8 cellular contexts compared by ENCODE assay signal in the genomic region with DNA sequence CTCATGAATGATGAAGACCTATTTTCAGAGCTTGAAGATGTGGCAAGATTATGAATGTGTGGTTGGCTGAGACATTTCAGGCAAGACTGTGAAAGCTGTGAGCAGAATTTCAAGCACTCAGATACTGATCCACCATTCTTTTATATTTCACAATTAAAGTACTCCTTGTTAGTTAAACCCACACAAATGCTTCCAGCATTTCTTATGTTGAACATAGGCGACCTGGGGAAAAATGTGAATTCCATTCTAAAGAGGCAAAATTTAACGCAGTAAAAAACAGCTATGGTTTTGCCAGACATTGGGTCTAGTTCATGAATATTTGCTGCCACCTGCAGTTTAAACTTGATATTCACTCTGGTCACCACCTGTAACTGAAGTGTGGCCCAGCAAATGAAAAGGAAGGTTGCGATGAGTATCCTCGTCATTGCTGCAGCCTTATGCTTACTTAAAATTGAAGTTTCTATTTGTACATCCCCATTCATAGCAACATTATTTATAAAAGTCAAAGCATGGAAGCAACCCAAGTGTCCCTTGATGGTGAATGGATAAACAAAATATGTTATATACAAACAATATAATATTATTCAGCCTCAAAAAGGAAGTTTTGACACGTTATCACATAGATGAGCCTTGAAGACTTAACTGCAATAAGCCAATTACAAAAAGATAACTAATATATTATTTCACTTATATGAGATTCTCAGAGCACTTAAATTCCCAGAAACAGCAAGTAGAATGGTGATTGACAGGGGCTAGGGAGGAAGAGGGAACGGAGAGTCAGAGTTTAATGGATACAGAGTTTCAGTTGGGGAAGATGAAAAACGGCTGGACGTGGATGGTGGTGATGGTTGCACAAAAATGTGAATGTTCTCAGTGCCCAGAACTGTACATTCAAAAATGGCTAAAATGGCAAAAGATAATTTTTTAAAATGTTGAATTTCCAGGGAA. TPM values are rescaled to one million over a fixed set of nuclear protein-coding genes. Genes with fewer than 3 reads are reported as not detected.
A peak's percentile ranks its signal among the peaks of the same experiment; 100 is the strongest.
DNase-seq lines count a peak whose midpoint lies in the region; ATAC-seq, FAIRE-seq and TF ChIP-seq lines count a peak whose summit lies in the region.

No MANE protein-coding gene starts in this region.

- H3K4me2 ChIP-seq in HepG2 (ENCODE audit: low read depth, low read length) = peak overlapping the region; percentile 62

- DNase-seq in GM04503 (ENCODE audit: low read depth) = peak; percentile 28
- DNase-seq in MV-4-11 (lab: John Stamatoyannopoulos, UW) = peak; percentile 43
- peak; percentile 28 for DNase-seq in T follicular helper cell (ENCODE audit: low read depth)
- peak; percentile 48 for DNase-seq in colonic mucosa
- peak; percentile 69 for DNase-seq in HepG2 (ENCODE audit: low spot score)
- DNase-seq in suprapubic skin (ENCODE audit: low spot score in 2 of 2) = no peak

- H3K27me3 ChIP-seq in colonic mucosa = no peaks in the 10 kb centered on the region
- H3K27me3 ChIP-seq in HepG2 (ENCODE audit: control insufficient read depth in 1 of 2, insufficient read depth in 2 of 2, low read length in 2 of 2) = no peaks in the 10 kb centered on the region
- H3K27me3 ChIP-seq in suprapubic skin = no peaks in the 10 kb centered on the region

- no peaks in the 10 kb centered on the region for H3K36me3 ChIP-seq in HEK293 (ENCODE audit: control insufficient read depth in 2 of 2, insufficient read depth in 1 of 2, low read length in 2 of 2)
- no peaks in the 10 kb centered on the region for H3K36me3 ChIP-seq in colonic mucosa
- H3K36me3 ChIP-seq in HepG2 (replicated peaks in 1 of 2; ENCODE audit: control insufficient read depth in 1 of 2, insufficient read depth in 2 of 2, low read length in 2 of 2) = no peaks in the 10 kb centered on the region
- H3K36me3 ChIP-seq in suprapubic skin = no peaks in the 10 kb centered on the region

- CTCF ChIA-PET in HEK293 (lab: Yijun Ruan, JAX) = interaction anchor here (0.5 to 4.7 kb wide), 62 partner anchors 9 to 1762 kb away, joined by 3 to 100 read pairs (median 4); a partner anchor contains a TSS
- CTCF ChIA-PET in HepG2 (lab: Yijun Ruan, JAX; ENCODE audit: low intra/inter-chr PET ratio, low total read pairs) = interaction anchor here (1.0 to 2.3 kb wide), 4 partner anchors 143 to 310 kb away, joined by 3 to 21 read pairs (median 10); no protein-coding TSS in a partner anchor

- no peaks in the 10 kb centered on the region for H3K9me3 ChIP-seq in HEK293 (ENCODE audit: control insufficient read depth, insufficient read depth, low read depth, low read length)
- no peaks in the 10 kb centered on the region for H3K9me3 ChIP-seq in colonic mucosa
- peaks cover 5% of the 10 kb centered on the region; the same call in 1 of the 2 replicates for H3K9me3 ChIP-seq in HepG2 (ENCODE audit: low read length)
- no peaks in the 10 kb centered on the region for H3K9me3 ChIP-seq in suprapubic skin

- WGBS in HepG2 (ENCODE audit: low lambda C conversion rate) = 15% methylated on average over 8 of the region's 8 CpGs
- 43% methylated on average over 8 of the region's 8 CpGs for WGBS in suprapubic skin

- H3K4me3 ChIP-seq in HEK293 (ENCODE audit: low read depth, low read length) (no peak overlapping the region), colonic mucosa (no peak overlapping the region), HepG2 (replicated peaks in 1 of 3; ENCODE audit: insufficient read depth in 1 of 3, low read depth in 2 of 3, low read length in 3 of 3) (peak overlapping the region in 2 of 3 experiments; percentile 12 to 41; a peak in 1 of 6 replicates), suprapubic skin (no peak overlapping the region)

- in situ Hi-C loops in HepG2 (cut with HindIII; ENCODE audit: extremely low pct_ligation_motif_present, low pct_unique_long_range_greater_than_20kb) = loop anchor here (5.0 kb wide), 1 partner anchor 139 kb away; no protein-coding TSS in a partner anchor

- H3K4me1 ChIP-seq in HEK293 (ENCODE audit: control insufficient read depth, insufficient read depth, low read length) (no peaks in the 10 kb centered on the region), colonic mucosa (no peaks in the 10 kb centered on the region), HepG2 (ENCODE audit: insufficient read depth, low read length) (peaks cover 17% of the 10 kb centered on the region), suprapubic skin (no peaks in the 10 kb centered on the region)

- peak overlapping the region; percentile 59 for H2AFZ ChIP-seq in HepG2 (ENCODE audit: low read length)

- H4K20me1 ChIP-seq in HepG2 (ENCODE audit: insufficient read depth, low read length) = no peaks in the 10 kb centered on the region

- peak; percentile 91 for FAIRE-seq in HepG2 (lab: Jason Lieb, UNC)

- TF ChIP-seq RAD21 in HepG2 (CRISPR knock-in tag; IDR thresholded peaks at IDR 0.05) = peak; percentile 86

- TF ChIP-seq EP300 in HepG2 (IDR thresholded peaks at IDR 0.05; ENCODE audit: low read depth in 2 of 2, low read length in 2 of 2) = no peak
- no peak for TF ChIP-seq EP300 in HepG2 (CRISPR knock-in tag; IDR thresholded peaks at IDR 0.05; ENCODE audit: borderline replicate concordance)
- no peak for TF ChIP-seq EP300 in suprapubic skin (IDR thresholded peaks at IDR 0.05)

- H3K79me2 ChIP-seq in HepG2 (ENCODE audit: insufficient read depth, low read length) = no peaks in the 10 kb centered on the region

- H3K27ac ChIP-seq in 22Rv1 (no peak overlapping the region), HEK293 (ENCODE audit: extremely low read depth, low read depth, low read length) (no peak overlapping the region), colonic mucosa (no peak overlapping the region), HepG2 (ENCODE audit: extremely low read length, insufficient read depth, low read length) (no peak overlapping the region), suprapubic skin (no peak overlapping the region)

- POLR2A ChIA-PET in HEK293 (lab: Yijun Ruan, JAX) (interaction anchor here (0.8 to 0.9 kb wide), 2 partner anchors 32 to 143 kb away, joined by 3 read pairs; no protein-coding TSS in a partner anchor), HepG2 (lab: Yijun Ruan, JAX) (interaction anchor here (1.8 kb wide), 1 partner anchor 216 kb away, joined by 4 read pairs; no protein-coding TSS in a partner anchor)

- BruUV-seq in HepG2 (replicated peaks; lab: Mats Ljungman, UMichigan) = no TSS peak

- ATAC-seq in HepG2 = peak; percentile 93

- H3K9ac ChIP-seq in colonic mucosa (ENCODE audit: low read depth in 2 of 2, low read length in 2 of 2) (no peak overlapping the region), HepG2 (ENCODE audit: insufficient read depth, low read depth, low read length) (peak overlapping the region; percentile 7; the same call in 1 of the 2 replicates)

- TF ChIP-seq CTCF in 22Rv1 (IDR thresholded peaks at IDR 0.05) (peak; percentile 75), HEK293 (tag by site-specific recombination; IDR thresholded peaks at IDR 0.05) (peak; percentile 58), colonic mucosa (IDR thresholded peaks at IDR 0.05) (peak; percentile 49), HepG2 (CRISPR knock-in tag; IDR thresholded peaks at IDR 0.05) (peak; percentile 88), suprapubic skin (IDR thresholded peaks at IDR 0.05) (peak; percentile 36 to 56)

- intact Hi-C loops in colonic mucosa (cut with DNase I) (loop anchor here (2.0 kb wide), 1 partner anchor 142 kb away; no protein-coding TSS in a partner anchor), HepG2 (cut with micrococcal nuclease; ENCODE audit: unreplicated experiment) (loop anchor here (1.0 to 10.0 kb wide), 6 partner anchors 143 to 546 kb away; a partner anchor contains a TSS)

- no peak for TF ChIP-seq POLR2A in HepG2 (IDR thresholded peaks at IDR 0.05; ENCODE audit: insufficient read depth in 1 of 2, low read depth in 2 of 2, low read length in 2 of 2)
- no peak for TF ChIP-seq POLR2A in suprapubic skin (IDR thresholded peaks at IDR 0.05)

TF ChIP-seq in HEK293, 187 proteins besides CTCF, POLR2A, EP300 and RAD21 (continues in another document):
- TF ChIP-seq SCRT1 (tag by site-specific recombination; IDR thresholded peaks at IDR 0.05; ENCODE audit: borderline replicate concordance) (peak; percentile 87), ZNF391 (tag by site-specific recombination; IDR thresholded peaks at IDR 0.05; ENCODE audit: borderline replicate concordance, low read depth) (no peak), ZBTB17 (tag by site-specific recombination; IDR thresholded peaks at IDR 0.05) (peak; percentile 58), ZNF654 (tag by site-specific recombination; IDR thresholded peaks at IDR 0.05; ENCODE audit: low read depth) (peak; percentile 93)

TF ChIP-seq in HepG2, 621 proteins besides CTCF, POLR2A, EP300 and RAD21 (continues in another document):
- no peak for TF ChIP-seq ZNF780A (CRISPR knock-in tag; IDR thresholded peaks at IDR 0.05)

RNA-seq across cellular contexts. Expression of a gene that starts 32.4 kb away (rescaled TPM):
- under 1 TPM; 0.56 to 0.62 TPM for total RNA-seq in colonic mucosa
- total RNA-seq in HepG2 (2016; rRNA removed; fragmentation: Illumina TruSeq; extraction: Trizol) = 16.0 and 18.0 TPM in 2 replicates
- 4.4 and 5.4 TPM in 2 replicates for total RNA-seq in HepG2 (2016; cell fraction: cytosol; rRNA removed; fragmentation: Illumina TruSeq; extraction: Trizol; ENCODE audit: low read depth)
- total RNA-seq in HepG2 (2016; cell fraction: insoluble cytoplasmic fraction; rRNA removed; fragmentation: Illumina TruSeq; extraction: Trizol) = 16.1 and 16.7 TPM in 2 replicates
- 7.8 and 11.8 TPM in 2 replicates for total RNA-seq in HepG2 (2016; cell fraction: membrane; rRNA removed; fragmentation: Illumina TruSeq; extraction: Trizol)
- total RNA-seq in HepG2 (2016; cell fraction: nucleus; rRNA removed; fragmentation: Illumina TruSeq; extraction: Trizol) = 29.6 and 31.1 TPM in 2 replicates
- polyA plus RNA-seq in HepG2 (2011; rRNA removed) = 6.5 and 7.0 TPM in 2 replicates
- 2.1 and 3.1 TPM in 2 replicates for polyA plus RNA-seq in HepG2 (2011; cell fraction: cytosol; rRNA removed)
- polyA plus RNA-seq in HepG2 (2011; cell fraction: nucleus; rRNA removed) = 4.9 and 7.2 TPM in 2 replicates
- polyA plus RNA-seq in HepG2 (2012) = 6.3 and 6.4 TPM in 2 replicates
- polyA plus RNA-seq in HepG2 (2016; cell fraction: cytosol; fragmentation: Illumina TruSeq; extraction: Trizol; ENCODE audit: low read depth) = 2.1 and 2.3 TPM in 2 replicates
- 14.2 and 15.0 TPM in 2 replicates for polyA plus RNA-seq in HepG2 (2016; cell fraction: insoluble cytoplasmic fraction; fragmentation: Illumina TruSeq; extraction: Trizol; ENCODE audit: low read depth)
- polyA plus RNA-seq in HepG2 (2016; cell fraction: membrane; fragmentation: Illumina TruSeq; extraction: Trizol; ENCODE audit: low read depth) = 4.0 and 5.0 TPM in 2 replicates
- 23.3 and 27.1 TPM in 2 replicates for polyA plus RNA-seq in HepG2 (2016; cell fraction: nucleus; fragmentation: Illumina TruSeq; extraction: Trizol; ENCODE audit: insufficient read depth, low read depth)
- polyA minus RNA-seq in HepG2 (2011; rRNA and poly(A)+ RNA removed; ENCODE audit: low replicate concordance) = 1.5 TPM in 1 of 2 replicates, not detected in the other
- 2.9 and 3.9 TPM in 2 replicates for polyA minus RNA-seq in HepG2 (2011; cell fraction: cytosol; rRNA and poly(A)+ RNA removed)
- 17.5 and 24.4 TPM in 2 replicates for polyA minus RNA-seq in HepG2 (2011; cell fraction: nucleus; rRNA and poly(A)+ RNA removed)
- 1 to 10 TPM in 3 of 4 donors, under 1 TPM in 1; 0.19 to 6.8 (median 1.8) TPM for total RNA-seq in suprapubic skin

Comparison
In these comparisons a context has a peak if more than half of its experiments do, and no peak if none do; other contexts are left out.
1. DNase-seq: peak in GM04503 (single experiment), MV-4-11 (single experiment), T follicular helper cell (single experiment), colonic mucosa (single experiment) and HepG2 (single experiment); none in suprapubic skin (0 of 2).
2. H3K4me3 ChIP-seq: peak in HepG2 (2 of 3); none in HEK293 (single experiment), colonic mucosa (single experiment) and suprapubic skin (single experiment).
3. Peak in every context shown above with its lines, with median percentiles within 50 percentile points of each other: CTCF ChIP-seq.